In the genomic region with DNA sequence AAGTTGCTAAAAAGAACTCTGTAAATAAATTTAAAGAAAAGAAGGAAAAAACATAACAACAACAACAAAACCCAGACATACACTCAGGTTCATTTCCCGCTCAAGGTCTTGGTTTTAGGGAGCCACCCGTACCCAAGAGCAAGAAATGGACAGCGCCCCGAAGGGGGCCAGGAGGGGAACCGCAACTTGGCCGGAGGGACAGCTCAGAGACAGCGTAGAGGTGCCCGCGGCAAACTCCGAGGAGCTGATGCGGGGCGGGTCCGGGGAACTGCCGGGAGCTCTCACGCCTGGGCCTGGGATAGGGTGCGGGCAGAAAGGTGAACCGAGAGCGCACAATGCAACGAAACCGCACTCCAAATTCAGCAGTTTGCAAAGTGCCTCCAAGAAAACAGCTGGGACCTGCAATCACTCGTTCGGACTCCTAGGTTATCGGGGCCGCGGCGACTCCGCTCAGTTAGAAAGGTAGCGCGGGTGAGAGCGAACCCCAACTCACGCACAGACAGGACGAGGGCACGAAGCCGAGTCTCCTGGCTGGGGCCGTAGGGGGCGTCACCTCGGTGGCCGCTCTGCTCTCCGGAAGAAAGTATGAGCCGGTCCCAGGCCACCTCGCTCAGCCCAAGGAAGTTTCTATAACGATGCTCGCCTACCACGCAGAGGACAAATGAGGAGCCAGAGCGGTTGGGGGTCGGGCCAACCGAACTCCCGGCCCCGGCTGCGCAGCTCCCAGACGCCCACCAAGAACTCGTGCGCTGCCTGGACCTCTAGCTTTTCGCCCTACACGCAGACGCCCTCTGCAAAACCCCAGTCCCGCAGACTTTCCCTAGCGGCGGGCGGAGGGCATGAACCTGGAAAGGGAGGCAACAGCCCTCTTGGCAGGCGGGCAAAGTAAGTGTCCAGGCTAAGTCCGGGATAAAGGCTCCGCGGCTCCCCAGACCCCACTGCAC, we compare ENCODE assay signal across 8 cellular contexts. TPM values are rescaled to one million over a fixed set of nuclear protein-coding genes. Genes with fewer than 3 reads are reported as not detected.
DNase-seq lines count a peak whose midpoint lies in the region; ATAC-seq, FAIRE-seq and TF ChIP-seq lines count a peak whose summit lies in the region.

No MANE protein-coding gene starts in this region.

- TF ChIP-seq EP300 in H1 (IDR thresholded peaks at IDR 0.05; ENCODE audit: borderline replicate concordance in 1 of 2, low read depth in 2 of 2, low read length in 2 of 2): no peak

- H2AK5ac ChIP-seq in H1 (ENCODE audit: low read depth, low read length): no peak overlapping the region

- H3K56ac ChIP-seq in H1 (replicated peaks; ENCODE audit: insufficient read length, low read depth, low read length): no peak overlapping the region

- peaks cover 18% of the 10 kb centered on the region for H3K23me2 ChIP-seq in H1 (ENCODE audit: low read depth, low read length)

- DNase-seq in SHP77 (lab: John Stamatoyannopoulos, UW): peak; percentile 18 to 53
- DNase-seq in SHP77 treated with DMSO at 0.1 percent for 48 hours (lab: John Stamatoyannopoulos, UW): no peak
- peak; percentile 55 for DNase-seq in T1000 (lab: John Stamatoyannopoulos, UW)
- peak in 1 of 2 experiments; percentile 75 for DNase-seq in H1 (ENCODE audit: low read depth in 1 of 2, low spot score in 2 of 2)
- DNase-seq in testis: peak; percentile 38
- no peak for DNase-seq in occipital lobe (lab: John Stamatoyannopoulos, UW)

- POLR2A ChIA-PET in H1 (lab: Charles Lee; ENCODE audit: partially characterized antibody): interaction anchor here (0.7 to 1.2 kb wide), 2 partner anchors 150 to 153 kb away, joined by 3 to 5 read pairs; no protein-coding TSS in a partner anchor

- no peak overlapping the region for H4K91ac ChIP-seq in H1 (replicated peaks; ENCODE audit: insufficient read length, low read length)

- no peaks in the 10 kb centered on the region for H4K20me1 ChIP-seq in H1 (replicated peaks in 1 of 2; ENCODE audit: control insufficient read depth in 1 of 2, insufficient read depth in 2 of 2, low read length in 2 of 2)

- H3K4me1 ChIP-seq in H1 (replicated peaks in 1 of 4; ENCODE audit: control insufficient read depth in 3 of 4, insufficient read depth in 4 of 4, low read length in 3 of 4): peaks cover 0 to 12% (median 4%) of the 10 kb centered on the region in 4 experiments; a peak in 5 of 7 replicates
- no peaks in the 10 kb centered on the region for H3K4me1 ChIP-seq in mesodermal cell (ENCODE audit: control insufficient read depth, insufficient read depth, low read length, poor library complexity, severe bottlenecking)
- peaks cover 10% of the 10 kb centered on the region for H3K4me1 ChIP-seq in testis

- H3K27me3 ChIP-seq in H1 (replicated peaks in 1 of 4; ENCODE audit: control insufficient read depth in 3 of 4, extremely low read depth in 1 of 4, insufficient read depth in 3 of 4, low read length in 3 of 4) (peaks cover 0 to 24% (median 17%) of the 10 kb centered on the region in 4 experiments; a peak in 6 of 7 replicates), testis (no peaks in the 10 kb centered on the region)

- peak overlapping the region; percentile 91 for H4K8ac ChIP-seq in H1 (ENCODE audit: extremely low read depth, insufficient read depth, low read length)

- H3K23ac ChIP-seq in H1 (ENCODE audit: insufficient read length): no peak overlapping the region

- intact Hi-C loops in testis (cut with DNase I; ENCODE audit: low total_unique reads): no loop called here

- H3K36me3 ChIP-seq in H1 (ENCODE audit: control insufficient read depth in 2 of 4, insufficient read depth in 4 of 4, low read length in 3 of 4) (no peaks in the 10 kb centered on the region), mesodermal cell (ENCODE audit: control insufficient read depth, insufficient read depth, low read length) (no peaks in the 10 kb centered on the region), testis (ENCODE audit: low read depth, missing control alignments) (no peaks in the 10 kb centered on the region)

- no peaks in the 10 kb centered on the region for H3K79me2 ChIP-seq in H1 (ENCODE audit: control insufficient read depth in 1 of 2, insufficient read depth in 2 of 2, low read length in 2 of 2)

- H3K4me2 ChIP-seq in H1 (ENCODE audit: insufficient read depth in 1 of 2, low read depth in 2 of 2, low read length in 2 of 2): peak overlapping the region; percentile 83

- H2BK20ac ChIP-seq in H1 (ENCODE audit: low read length): no peak overlapping the region

- no peak for ATAC-seq in GM21390 (IDR thresholded peaks at IDR 0.05; ENCODE audit: unreplicated experiment)

- peak; percentile 42 to 50 for TF ChIP-seq RAD21 in H1 (IDR thresholded peaks at IDR 0.05 in 1 of 2, conservative IDR thresholded peaks at IDR 0.05 in 1 of 2; ENCODE audit: low read depth in 2 of 2, low read length in 2 of 2)

- H2BK12ac ChIP-seq in H1 (ENCODE audit: low read depth, low read length): peak overlapping the region; percentile 42; the same call in 1 of the 2 replicates

- H3K14ac ChIP-seq in H1 (ENCODE audit: insufficient read length): no peak overlapping the region

- peak overlapping the region in 1 of 4 experiments; percentile 46; a peak in 2 of 7 replicates for H3K9ac ChIP-seq in H1 (replicated peaks in 1 of 4; ENCODE audit: extremely low read depth in 1 of 4, low read depth in 3 of 4, low read length in 3 of 4)

- no peak overlapping the region for H3K27ac ChIP-seq in H1 (ENCODE audit: low read depth, low read length)
- H3K27ac ChIP-seq in mesodermal cell (ENCODE audit: low read depth, low read length, severe bottlenecking): no peak overlapping the region
- H3K27ac ChIP-seq in testis: peak overlapping the region; percentile 60 to 63

- H3K4me3 ChIP-seq in H1 (ENCODE audit: extremely low read depth in 1 of 4, insufficient read depth in 2 of 4, low read depth in 3 of 4, low read length in 4 of 4): peak overlapping the region; percentile 70 to 91 (median 76)
- H3K4me3 ChIP-seq in mesodermal cell (ENCODE audit: extremely low read depth, insufficient read depth, low read length, poor library complexity, severe bottlenecking): peak overlapping the region; percentile 60
- peak overlapping the region; percentile 54 to 55 for H3K4me3 ChIP-seq in testis

- WGBS in H1 (ENCODE audit: extremely low coverage in 1 of 2, insufficient coverage in 1 of 2, insufficient read length in 1 of 2, insufficient replicate concordance in 2 of 2, low coverage in 1 of 2, low lambda C conversion rate in 2 of 2, missing lambda C conversion rate in 1 of 2), 2 experiments: 1% methylated on average over 64 of the region's 64 CpGs; no CpG with 5 or more reads in 1 of the 2 experiments
- WGBS in mesodermal cell (ENCODE audit: insufficient coverage in 2 of 2), 2 experiments: 0% methylated on average over 54 to 64 of the region's 64 CpGs
- WGBS in testis, 2 donors: 2 to 5% methylated on average over 40 to 58 of the region's 64 CpGs

- peak overlapping the region; percentile 35 for H3K4ac ChIP-seq in H1 (replicated peaks; ENCODE audit: insufficient read length, low read depth, low read length)

- TF ChIP-seq POLR2A in H1 (IDR thresholded peaks at IDR 0.05; ENCODE audit: control extremely low read depth in 1 of 2, low read depth in 2 of 2, low read length in 2 of 2) (no peak), testis (IDR thresholded peaks at IDR 0.05) (no peak)

- no peak overlapping the region for H2BK120ac ChIP-seq in H1 (replicated peaks; ENCODE audit: low read depth, low read length)

- FAIRE-seq in H1 (lab: Jason Lieb, UNC): no peak

- no peaks in the 10 kb centered on the region for H3K79me1 ChIP-seq in H1 (ENCODE audit: low read depth, low read length)

- H3K18ac ChIP-seq in H1 (ENCODE audit: extremely low read depth, low read length): peak overlapping the region; percentile 52; the same call in 1 of the 2 replicates

- H3K9me3 ChIP-seq in H1 (ENCODE audit: insufficient read depth in 2 of 2, low read depth in 1 of 2, low read length in 1 of 2): no peaks in the 10 kb centered on the region
- H3K9me3 ChIP-seq in mesodermal cell (ENCODE audit: control insufficient read depth, low read length): no peaks in the 10 kb centered on the region
- H3K9me3 ChIP-seq in testis: no peaks in the 10 kb centered on the region

- no peak overlapping the region for H2BK15ac ChIP-seq in H1 (ENCODE audit: low read length)

- CTCF ChIA-PET in H1 (lab: Charles Lee; ENCODE audit: partially characterized antibody): interaction anchor here (0.6 to 1.8 kb wide), 27 partner anchors 9 to 977 kb away, joined by 3 to 12 read pairs (median 3); no protein-coding TSS in a partner anchor

- no peak overlapping the region for H4K5ac ChIP-seq in H1 (ENCODE audit: insufficient read length, low read depth, low read length)

- peak overlapping the region; percentile 86 for H2AFZ ChIP-seq in H1 (ENCODE audit: low read length)

- H2BK5ac ChIP-seq in H1 (ENCODE audit: low read depth, low read length): no peak overlapping the region

- peak; percentile 41 to 61 (median 46); a peak in 3 of 4 replicates for TF ChIP-seq CTCF in H1 (IDR thresholded peaks at IDR 0.05; ENCODE audit: control extremely low read depth in 1 of 3, insufficient read depth in 1 of 3, low read depth in 1 of 3, low read length in 3 of 3)
- TF ChIP-seq CTCF in testis (IDR thresholded peaks at IDR 0.05): peak in 1 of 3 experiments; percentile 17

TF ChIP-seq in H1, 55 proteins besides CTCF, POLR2A, EP300 and RAD21 (continues in another document):
- TF ChIP-seq ASH2L (IDR thresholded peaks at IDR 0.05; ENCODE audit: low read length) (peak; percentile 84), TAF1 (IDR thresholded peaks at IDR 0.05; ENCODE audit: low read depth, low read length) (0 out of 2 replicates have a peak, but pooled peaks have one; percentile 37), E2F6 (IDR thresholded peaks at IDR 0.05) (peak; percentile 38; the same call in 1 of the 2 replicates), YY1 (IDR thresholded peaks at IDR 0.05; ENCODE audit: low read depth, low read length) (peak; percentile 29; the same call in 1 of the 2 replicates)

RNA-seq across cellular contexts. Expression of gene NDNF, which starts 1.4 kb away (rescaled TPM):
- total RNA-seq in H1 (2021; fragmentation: NEBNext Ultra II Directional; extraction: Animal tissue kit (Norgen Biotek cat#: 25700)): 1.6 and 1.8 TPM in 2 replicates
- polyA plus RNA-seq in H1 (2011; rRNA removed) (0.50 and 0.70 TPM in 2 replicates), testis (ENCODE audit: insufficient read depth, low read depth, low replicate concordance) (20.7 TPM)
- 0.72 TPM for polyA plus RNA-seq in H1 (2011; cell fraction: cytosol; rRNA removed)
- polyA plus RNA-seq in H1 (2011; cell fraction: nucleus; rRNA removed): 1.1 TPM
- 1.3 to 2.1 TPM (median 1.4 TPM) in 4 replicates for polyA plus RNA-seq in H1 (2012, experiment 1 of 2)
- polyA plus RNA-seq in H1 (2012, experiment 2 of 2): 0.52 TPM
- polyA plus RNA-seq in H1 (2013, experiment 1 of 2): 1.3 TPM
- polyA plus RNA-seq in H1 (2013, experiment 2 of 2): 1.1 TPM
- 1.1 and 2.8 TPM in 2 replicates for polyA minus RNA-seq in H1 (2011; rRNA and poly(A)+ RNA removed)
- 1.2 TPM for polyA minus RNA-seq in H1 (2011; cell fraction: cytosol; rRNA and poly(A)+ RNA removed)
- 2.1 TPM for polyA minus RNA-seq in H1 (2011; cell fraction: nucleus; rRNA and poly(A)+ RNA removed)
- 18.0 TPM for polyA plus RNA-seq in mesodermal cell (2013, experiment 1 of 2)
- polyA plus RNA-seq in mesodermal cell (2013, experiment 2 of 2): 23.0 TPM
- total RNA-seq in testis (1 to 10 TPM; 3.3 to 7.6 TPM), occipital lobe (4.8 TPM)

Comparison
In these comparisons a context has a peak if more than half of its experiments do, and no peak if none do; other contexts are left out.
1. DNase-seq: peak in SHP77 (2 of 2), T1000 (single experiment) and testis (single experiment); none in SHP77 treated with DMSO at 0.1 percent for 48 hours (single experiment) and occipital lobe (single experiment).
2. H3K27ac ChIP-seq: peak in testis (2 of 2); none in H1 (single experiment) and mesodermal cell (single experiment).
3. Peak in every context shown above with its lines, with median percentiles within 50 percentile points of each other: H3K4me3 ChIP-seq.